8 cellular contexts compared by ENCODE assay signal in genomic region chr9:20356392-20357206, GRCh38.
DNase-seq lines count a peak whose midpoint lies in the region; ATAC-seq and TF ChIP-seq lines count a peak whose summit lies in the region.

No MANE protein-coding gene starts in this region.

- no peaks in the 10 kb centered on the region for H3K4me1 ChIP-seq in stomach smooth muscle (ENCODE audit: control insufficient read depth, insufficient read depth, low read length)

- peak overlapping the region in 7 of 10 donors; percentile 0 to 57 (median 37) for H3K4me3 Mint-ChIP-seq in naive thymus-derived CD8-positive, alpha-beta T cell

- peak; percentile 51 for ATAC-seq in HG03108 (IDR thresholded peaks at IDR 0.05; ENCODE audit: unreplicated experiment)
- ATAC-seq in naive thymus-derived CD8-positive, alpha-beta T cell: peak; percentile 82 to 83
- ATAC-seq in GM21381 (IDR thresholded peaks at IDR 0.05; ENCODE audit: unreplicated experiment): no peak

- peak; percentile 75 for TF ChIP-seq CTCF in GM12864 (IDR thresholded peaks at IDR 0.05; ENCODE audit: low read depth, low read length, missing control alignments)

- H3K36me3 ChIP-seq in stomach smooth muscle (ENCODE audit: control insufficient read depth in 2 of 2, insufficient read depth in 2 of 2, low read length in 2 of 2): peaks cover 0 to 16% of the 10 kb centered on the region in 2 donors

- DNase-seq in GM12864 (ENCODE audit: low read depth) (peak; percentile 53), NCI-H524 (lab: John Stamatoyannopoulos, UW) (peak; percentile 41 to 75), activated T-cell treated with anti-CD3 and anti-CD28 coated beads for 24 hours (ENCODE audit: low read depth) (peak; percentile 45), fibroblast of gingiva (ENCODE audit: low read depth) (peak; percentile 87)
- DNase-seq in naive thymus-derived CD8-positive, alpha-beta T cell: peak; percentile 23 to 81 (median 48)

- peak overlapping the region; percentile 19 for H3K27ac ChIP-seq in stomach smooth muscle (ENCODE audit: low read length)

- H3K9me3 Mint-ChIP-seq in naive thymus-derived CD8-positive, alpha-beta T cell: no peaks in the 10 kb centered on the region

- H3K4me3 ChIP-seq in GM12864 (ENCODE audit: low read depth, low read length): no peak overlapping the region
- H3K4me3 ChIP-seq in stomach smooth muscle (ENCODE audit: low read length in 2 of 2): peak overlapping the region; percentile 58 to 68

- H3K36me3 Mint-ChIP-seq in naive thymus-derived CD8-positive, alpha-beta T cell: peaks cover 4 to 74% (median 25%) of the 10 kb centered on the region in 3 donors

- H3K9ac ChIP-seq in stomach smooth muscle (ENCODE audit: low read length in 2 of 2): peak overlapping the region in 1 of 2 donors; percentile 47

- peaks cover 26 to 46% (median 39%) of the 10 kb centered on the region in 4 donors for H3K4me1 Mint-ChIP-seq in naive thymus-derived CD8-positive, alpha-beta T cell

- H3K27me3 Mint-ChIP-seq in naive thymus-derived CD8-positive, alpha-beta T cell: no peaks in the 10 kb centered on the region

- POLR2A ChIA-PET in naive thymus-derived CD8-positive, alpha-beta T cell (lab: Charles Lee): interaction anchor here (1.4 to 2.1 kb wide), 2 partner anchors 38 to 265 kb away, joined by 3 to 8 read pairs; partner anchors contain the start of gene MLLT3

- H3K27me3 ChIP-seq in stomach smooth muscle (ENCODE audit: control insufficient read depth in 1 of 2, insufficient read depth in 2 of 2, low read length in 2 of 2): no peaks in the 10 kb centered on the region

- no peaks in the 10 kb centered on the region for H3K9me3 ChIP-seq in stomach smooth muscle (ENCODE audit: control insufficient read depth in 2 of 2, low read length in 2 of 2)

- H3K27ac Mint-ChIP-seq in naive thymus-derived CD8-positive, alpha-beta T cell: peak overlapping the region in 8 of 10 donors; percentile 23 to 85 (median 66)
